8 cellular contexts compared by ENCODE assay signal in genomic region chr2:169479257-169480078, GRCh38. TPM values are rescaled to one million over a fixed set of nuclear protein-coding genes. Genes with fewer than 3 reads are reported as not detected.
A peak's percentile ranks its signal among the peaks of the same experiment; 100 is the strongest.
DNase-seq lines count a peak whose midpoint lies in the region; ATAC-seq, FAIRE-seq and TF ChIP-seq lines count a peak whose summit lies in the region.

BBS5 (plus strand) TSS chr2:169479494; CDS start chr2:169479554, 60 bp downstream.

- H3K56ac ChIP-seq in IMR-90 (ENCODE audit: extremely low read depth, insufficient read depth, low read length): peak within 1 kb of the TSS; percentile 70

- WGBS in IMR-90 (ENCODE audit: extremely low coverage in 2 of 2, insufficient read length in 1 of 2), 2 experiments: 6% methylated on average over 16 of the region's 71 CpGs; no CpG with 5 or more reads in 1 of the 2 experiments

- no peak within 1 kb of the TSS for H2BK20ac ChIP-seq in IMR-90 (ENCODE audit: low read depth, low read length)

- H3K27me3 ChIP-seq in IMR-90 (ENCODE audit: control insufficient read depth, insufficient read depth, low read length): no peaks in the 10 kb centered on the region

- no peaks in the 10 kb centered on the region for H3K9me3 ChIP-seq in IMR-90 (ENCODE audit: control insufficient read depth, insufficient read depth, low read length)

- H4K5ac ChIP-seq in IMR-90 (ENCODE audit: low read depth, low read length): peak within 1 kb of the TSS; percentile 95

- BruUV-seq in IMR-90 (replicated peaks; lab: Mats Ljungman, UMichigan): no TSS peak

- peak within 1 kb of the TSS; percentile 92 for H3K4ac ChIP-seq in IMR-90 (ENCODE audit: low read depth, low read length)

- intact Hi-C loops in IMR-90 (cut with micrococcal nuclease): loop anchor here (2.0 kb wide), 1 partner anchor 319 kb away; the partner anchor contains the start of gene SSB

- H3K4me2 ChIP-seq in IMR-90 (ENCODE audit: low read depth, low read length): peak within 1 kb of the TSS; percentile 98

- peak within 1 kb of the TSS; percentile 91 to 98 for H4K8ac ChIP-seq in IMR-90 (ENCODE audit: low read depth in 2 of 2, low read length in 2 of 2)

- peak within 1 kb of the TSS; percentile 50 for H3K18ac ChIP-seq in IMR-90 (ENCODE audit: low read depth, low read length)

- peak; percentile 36 for TF ChIP-seq RAD21 in IMR-90 (IDR thresholded peaks at IDR 0.05; ENCODE audit: low read length)

- H3K36me3 ChIP-seq in IMR-90 (ENCODE audit: control insufficient read depth, insufficient read depth, low read length): 0 out of 2 replicates have a peak, but pooled peaks cover 1% of the 10 kb centered on the region

- H3K14ac ChIP-seq in IMR-90 (replicated peaks; ENCODE audit: low read depth, low read length): peak within 1 kb of the TSS; percentile 94

- ATAC-seq in GM21515 (IDR thresholded peaks at IDR 0.05; ENCODE audit: unreplicated experiment) (peak; percentile 97), IMR-90 (ENCODE audit: low read depth) (peak; percentile 97)

- no peak for FAIRE-seq in D721Med (lab: Jason Lieb, UNC)

- H3K27ac Mint-ChIP-seq in nephron progenitor cell: no peak within 1 kb of the TSS
- peak within 1 kb of the TSS; percentile 2 for H3K27ac Mint-ChIP-seq in stimulated activated naive CD8-positive, alpha-beta T cell treated with anti-CD3 and anti-CD28 coated beads, Interleukin-15, Interleukin-2, amounts not matched to agents 100 ng/mL and 50 ng/mL, for 24 hours

- H3K9me1 ChIP-seq in IMR-90 (ENCODE audit: insufficient read depth, low read length): 0 out of 2 replicates have a peak, but pooled peaks cover 8% of the 10 kb centered on the region

- POLR2A ChIA-PET in IMR-90 (lab: Charles Lee; ENCODE audit: unreplicated experiment): no interaction called here

- DNase-seq in D721Med (ENCODE audit: insufficient read length, low spot score) (peak; percentile 83), IMR-90 (peak; percentile 87), RPMI8226 (peak; percentile 24), fibroblast of villous mesenchyme (ENCODE audit: low read depth) (peak; percentile 87), nephron progenitor cell (peak; percentile 83)
- peak; percentile 50 for DNase-seq in activated T-helper 9 cell treated with anti-CD3 and anti-CD28 coated beads, Interleukin-2, amount 50 U/mL, for 16 hours (ENCODE audit: low read depth)

- peak within 1 kb of the TSS; percentile 7; the same call in 1 of the 2 replicates for H2AK5ac ChIP-seq in IMR-90 (ENCODE audit: low read depth, low read length)

- TF ChIP-seq CTCF in D721Med (IDR thresholded peaks at IDR 0.05; ENCODE audit: insufficient read depth, missing control alignments) (peak; percentile 49), IMR-90 (conservative IDR thresholded peaks at IDR 0.05; ENCODE audit: low read depth, low read length) (peak; percentile 54), fibroblast of villous mesenchyme (IDR thresholded peaks at IDR 0.05; ENCODE audit: insufficient read depth, low read depth, low read length) (peak; percentile 54), nephron progenitor cell (IDR thresholded peaks at IDR 0.05) (peak; percentile 37)

- peaks cover 8% of the 10 kb centered on the region for H3K4me1 Mint-ChIP-seq in nephron progenitor cell
- peaks cover 19% of the 10 kb centered on the region for H3K4me1 Mint-ChIP-seq in stimulated activated naive CD8-positive, alpha-beta T cell treated with anti-CD3 and anti-CD28 coated beads, Interleukin-15, Interleukin-2, amounts not matched to agents 100 ng/mL and 50 ng/mL, for 24 hours (ENCODE audit: low read depth)

- H3K4me3 Mint-ChIP-seq in nephron progenitor cell: peak within 1 kb of the TSS; percentile 92
- H3K4me3 Mint-ChIP-seq in stimulated activated naive CD8-positive, alpha-beta T cell treated with anti-CD3 and anti-CD28 coated beads, Interleukin-15, Interleukin-2, amounts not matched to agents 100 ng/mL and 50 ng/mL, for 24 hours: peak within 1 kb of the TSS; percentile 90

- H3K4me1 ChIP-seq in IMR-90 (ENCODE audit: control insufficient read depth, insufficient read depth, low read length): peaks cover 8% of the 10 kb centered on the region

- H3K36me3 Mint-ChIP-seq in nephron progenitor cell (ENCODE audit: low read depth): peaks cover 7% of the 10 kb centered on the region
- peaks cover 6% of the 10 kb centered on the region for H3K36me3 Mint-ChIP-seq in stimulated activated naive CD8-positive, alpha-beta T cell treated with anti-CD3 and anti-CD28 coated beads, Interleukin-15, Interleukin-2, amounts not matched to agents 100 ng/mL and 50 ng/mL, for 24 hours (ENCODE audit: low read depth)

- peak within 1 kb of the TSS; percentile 68 for H3K9ac ChIP-seq in IMR-90 (ENCODE audit: low read depth, low read length)

- no peaks in the 10 kb centered on the region for H3K9me3 Mint-ChIP-seq in nephron progenitor cell
- no peaks in the 10 kb centered on the region for H3K9me3 Mint-ChIP-seq in stimulated activated naive CD8-positive, alpha-beta T cell treated with anti-CD3 and anti-CD28 coated beads, Interleukin-15, Interleukin-2, amounts not matched to agents 100 ng/mL and 50 ng/mL, for 24 hours

- H3K4me3 ChIP-seq in IMR-90 (ENCODE audit: insufficient read depth, low read depth, low read length) (peak within 1 kb of the TSS; percentile 60), fibroblast of villous mesenchyme (ENCODE audit: low read depth, low read length) (peak within 1 kb of the TSS; percentile 85)

- dilution Hi-C loops in IMR-90 (cut with HindIII; ENCODE audit: low sequenced_read_pairs, unreplicated experiment): no loop called here

- H4K91ac ChIP-seq in IMR-90 (ENCODE audit: insufficient read depth, low read depth, low read length): peak within 1 kb of the TSS; percentile 72

- peak within 1 kb of the TSS; percentile 82; the same call in 1 of the 2 replicates for H2BK120ac ChIP-seq in IMR-90 (ENCODE audit: low read depth, low read length)

- no peaks in the 10 kb centered on the region for H4K20me1 ChIP-seq in IMR-90 (ENCODE audit: insufficient read depth, low read length)

- H2AK9ac ChIP-seq in IMR-90 (replicated peaks; ENCODE audit: low read depth, low read length, poor library complexity): peak within 1 kb of the TSS; percentile 95

- H3K79me1 ChIP-seq in IMR-90 (ENCODE audit: low read depth in 1 of 2, low read length in 2 of 2): peaks cover 0 to 14% of the 10 kb centered on the region in 2 experiments; a peak in 2 of 4 replicates

- peak within 1 kb of the TSS; percentile 88 for H3K23ac ChIP-seq in IMR-90 (ENCODE audit: low read depth, low read length)

- peak within 1 kb of the TSS; percentile 62; the same call in 1 of the 3 replicates for H2BK15ac ChIP-seq in IMR-90 (ENCODE audit: low read depth, low read length)

- H3K27ac ChIP-seq in IMR-90 (ENCODE audit: insufficient read depth, low read length): peak within 1 kb of the TSS; percentile 52

- H3K27me3 Mint-ChIP-seq in nephron progenitor cell (ENCODE audit: low read depth, poor library complexity): peaks cover 21% of the 10 kb centered on the region
- H3K27me3 Mint-ChIP-seq in stimulated activated naive CD8-positive, alpha-beta T cell treated with anti-CD3 and anti-CD28 coated beads, Interleukin-15, Interleukin-2, amounts not matched to agents 100 ng/mL and 50 ng/mL, for 24 hours: no peaks in the 10 kb centered on the region

- H2AFZ ChIP-seq in IMR-90 (replicated peaks; ENCODE audit: low read length, poor library complexity): peak within 1 kb of the TSS; percentile 97

- TF ChIP-seq POLR2A in IMR-90 (IDR thresholded peaks at IDR 0.05; ENCODE audit: low read depth, low read length): no peak; the same call in 1 of the 2 replicates

- peak within 1 kb of the TSS; percentile 54 for H2BK5ac ChIP-seq in IMR-90 (ENCODE audit: low read depth, low read length, poor library complexity, severe bottlenecking)

- CTCF ChIA-PET in IMR-90 (lab: Yijun Ruan, JAX): interaction anchor here (0.6 to 2.0 kb wide), 6 partner anchors 8 to 90 kb away, joined by 3 to 9 read pairs (median 6); no protein-coding TSS in a partner anchor

- in situ Hi-C loops in IMR-90 (cut with MboI; ENCODE audit: low sequenced_read_pairs): no loop called here

TF ChIP-seq in IMR-90, 13 proteins besides CTCF, POLR2A, EP300 and RAD21:
- TF ChIP-seq SMC3 (IDR thresholded peaks at IDR 0.05; ENCODE audit: low read depth, low read length): 0 out of 2 replicates have a peak, but pooled peaks have one; percentile 5
- peak; percentile 97 for TF ChIP-seq MXI1 (IDR thresholded peaks at IDR 0.05; ENCODE audit: borderline replicate concordance, low read depth, low read length)
- no peak for TF ChIP-seq CEBPB (IDR thresholded peaks at IDR 0.05; ENCODE audit: low read depth, low read length)
TF ChIP-seq in IMR-90: peak in this region for 2.

RNA-seq across cellular contexts. Expression of gene BBS5, which starts in this region (rescaled TPM):
- total RNA-seq in IMR-90 (2012; rRNA removed): 1.4 and 1.9 TPM in 2 replicates
- polyA plus RNA-seq in IMR-90 (2012; rRNA removed): 4.1 and 4.4 TPM in 2 replicates
- 5.0 and 5.7 TPM in 2 replicates for polyA plus RNA-seq in IMR-90 (2012; cell fraction: cytosol; rRNA removed)
- polyA plus RNA-seq in IMR-90 (2012; cell fraction: nucleus; rRNA removed; ENCODE audit: low replicate concordance): 11.6 and 17.6 TPM in 2 replicates
- 5.6 and 6.1 TPM in 2 replicates for total RNA-seq in fibroblast of villous mesenchyme

Comparison
In these comparisons a context has a peak if more than half of its experiments do, and no peak if none do; other contexts are left out.
1. Peak in every context shown above with its lines: DNase-seq, ATAC-seq, H3K4me3 ChIP-seq and H3K27ac ChIP-seq.
2. DNase-seq: peak in every context shown above with its lines; median percentile 87 in IMR-90; 87 in fibroblast of villous mesenchyme; 83 in D721Med; 83 in nephron progenitor cell; 50 in activated T-helper 9 cell treated with anti-CD3 and anti-CD28 coated beads, Interleukin-2, amount 50 U/mL, for 16 hours; 24 in RPMI8226.